ENCODE assay signal across 1 cellular context in genomic region chr10:97292097-97292861, GRCh38.
TF ChIP-seq lines count a peak whose summit lies in the region.

ARHGAP19 (minus strand) TSS chr10:97292637; CDS start chr10:97292627, 10 bp downstream.

TF ChIP-seq in HepG2, 621 proteins besides CTCF, POLR2A, EP300 and RAD21 (continued from another document and continues in another):
- no peak for TF ChIP-seq ZBTB33 (CRISPR knock-in tag; IDR thresholded peaks at IDR 0.05)
- TF ChIP-seq PCBP1 (IDR thresholded peaks at IDR 0.05; ENCODE audit: borderline replicate concordance, low read depth, low read length), result no peak
- TF ChIP-seq ZNF225 (CRISPR knock-in tag; IDR thresholded peaks at IDR 0.05), result peak; percentile 72; the same call in 1 of the 2 replicates
- peak in 1 of 2 experiments; percentile 86; a peak in 2 of 4 replicates for TF ChIP-seq KLF16 (CRISPR knock-in tag; IDR thresholded peaks at IDR 0.05)
- no peak; the same call in 1 of the 2 replicates for TF ChIP-seq SIX4 (CRISPR knock-in tag; IDR thresholded peaks at IDR 0.05)
- TF ChIP-seq RORA (CRISPR knock-in tag; IDR thresholded peaks at IDR 0.05), result no peak
- TF ChIP-seq ZNF441 (CRISPR knock-in tag; IDR thresholded peaks at IDR 0.05; ENCODE audit: borderline replicate concordance), result peak; percentile 62; the same call in 1 of the 2 replicates
- no peak for TF ChIP-seq NBN (conservative IDR thresholded peaks at IDR 0.05)
- TF ChIP-seq MTA1 (CRISPR knock-in tag; IDR thresholded peaks at IDR 0.05; ENCODE audit: borderline replicate concordance), result peak; percentile 80; the same call in 1 of the 2 replicates
- TF ChIP-seq HOMEZ (CRISPR knock-in tag; IDR thresholded peaks at IDR 0.05; ENCODE audit: low read depth), result peak; percentile 9; the same call in 1 of the 2 replicates
- TF ChIP-seq ZNF367 (CRISPR knock-in tag; IDR thresholded peaks at IDR 0.05; ENCODE audit: borderline replicate concordance), result no peak
- no peak for TF ChIP-seq CENPT (CRISPR knock-in tag; IDR thresholded peaks at IDR 0.05; ENCODE audit: low read depth)
- TF ChIP-seq, protein P1, sequence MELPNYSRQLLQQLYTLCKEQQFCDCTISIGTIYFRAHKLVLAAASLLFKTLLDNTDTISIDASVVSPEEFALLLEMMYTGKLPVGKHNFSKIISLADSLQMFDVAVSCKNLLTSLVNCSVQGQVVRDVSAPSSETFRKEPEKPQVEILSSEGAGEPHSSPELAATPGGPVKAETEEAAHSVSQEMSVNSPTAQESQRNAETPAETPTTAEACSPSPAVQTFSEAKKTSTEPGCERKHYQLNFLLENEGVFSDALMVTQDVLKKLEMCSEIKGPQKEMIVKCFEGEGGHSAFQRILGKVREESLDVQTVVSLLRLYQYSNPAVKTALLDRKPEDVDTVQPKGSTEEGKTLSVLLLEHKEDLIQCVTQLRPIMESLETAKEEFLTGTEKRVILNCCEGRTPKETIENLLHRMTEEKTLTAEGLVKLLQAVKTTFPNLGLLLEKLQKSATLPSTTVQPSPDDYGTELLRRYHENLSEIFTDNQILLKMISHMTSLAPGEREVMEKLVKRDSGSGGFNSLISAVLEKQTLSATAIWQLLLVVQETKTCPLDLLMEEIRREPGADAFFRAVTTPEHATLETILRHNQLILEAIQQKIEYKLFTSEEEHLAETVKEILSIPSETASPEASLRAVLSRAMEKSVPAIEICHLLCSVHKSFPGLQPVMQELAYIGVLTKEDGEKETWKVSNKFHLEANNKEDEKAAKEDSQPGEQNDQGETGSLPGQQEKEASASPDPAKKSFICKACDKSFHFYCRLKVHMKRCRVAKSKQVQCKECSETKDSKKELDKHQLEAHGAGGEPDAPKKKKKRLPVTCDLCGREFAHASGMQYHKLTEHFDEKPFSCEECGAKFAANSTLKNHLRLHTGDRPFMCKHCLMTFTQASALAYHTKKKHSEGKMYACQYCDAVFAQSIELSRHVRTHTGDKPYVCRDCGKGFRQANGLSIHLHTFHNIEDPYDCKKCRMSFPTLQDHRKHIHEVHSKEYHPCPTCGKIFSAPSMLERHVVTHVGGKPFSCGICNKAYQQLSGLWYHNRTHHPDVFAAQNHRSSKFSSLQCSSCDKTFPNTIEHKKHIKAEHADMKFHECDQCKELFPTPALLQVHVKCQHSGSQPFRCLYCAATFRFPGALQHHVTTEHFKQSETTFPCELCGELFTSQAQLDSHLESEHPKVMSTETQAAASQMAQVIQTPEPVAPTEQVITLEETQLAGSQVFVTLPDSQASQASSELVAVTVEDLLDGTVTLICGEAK (IDR thresholded peaks at IDR 0.05), result no peak
- TF ChIP-seq, protein P1 (CRISPR knock-in tag; IDR thresholded peaks at IDR 0.05), result peak; percentile 80; the same call in 1 of the 2 replicates
- TF ChIP-seq, protein P2, sequence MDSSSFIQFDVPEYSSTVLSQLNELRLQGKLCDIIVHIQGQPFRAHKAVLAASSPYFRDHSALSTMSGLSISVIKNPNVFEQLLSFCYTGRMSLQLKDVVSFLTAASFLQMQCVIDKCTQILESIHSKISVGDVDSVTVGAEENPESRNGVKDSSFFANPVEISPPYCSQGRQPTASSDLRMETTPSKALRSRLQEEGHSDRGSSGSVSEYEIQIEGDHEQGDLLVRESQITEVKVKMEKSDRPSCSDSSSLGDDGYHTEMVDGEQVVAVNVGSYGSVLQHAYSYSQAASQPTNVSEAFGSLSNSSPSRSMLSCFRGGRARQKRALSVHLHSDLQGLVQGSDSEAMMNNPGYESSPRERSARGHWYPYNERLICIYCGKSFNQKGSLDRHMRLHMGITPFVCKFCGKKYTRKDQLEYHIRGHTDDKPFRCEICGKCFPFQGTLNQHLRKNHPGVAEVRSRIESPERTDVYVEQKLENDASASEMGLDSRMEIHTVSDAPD (CRISPR knock-in tag; IDR thresholded peaks at IDR 0.05), result peak; percentile 88
- TF ChIP-seq ELF4 (CRISPR knock-in tag; IDR thresholded peaks at IDR 0.05; ENCODE audit: borderline replicate concordance), result no peak
- TF ChIP-seq ZNF678 (CRISPR knock-in tag; IDR thresholded peaks at IDR 0.05), result no peak
- TF ChIP-seq PTBP1 (IDR thresholded peaks at IDR 0.05; ENCODE audit: low read depth, low read length, poor library complexity, severe bottlenecking), result peak; percentile 72
- TF ChIP-seq ZNF530 (CRISPR knock-in tag; IDR thresholded peaks at IDR 0.05; ENCODE audit: low read depth), result no peak
- no peak for TF ChIP-seq SNRNP70 (IDR thresholded peaks at IDR 0.05; ENCODE audit: low read depth, low read length)
- peak; percentile 54; the same call in 1 of the 2 replicates for TF ChIP-seq ZNF891 (CRISPR knock-in tag; IDR thresholded peaks at IDR 0.05)
- TF ChIP-seq, protein P3, sequence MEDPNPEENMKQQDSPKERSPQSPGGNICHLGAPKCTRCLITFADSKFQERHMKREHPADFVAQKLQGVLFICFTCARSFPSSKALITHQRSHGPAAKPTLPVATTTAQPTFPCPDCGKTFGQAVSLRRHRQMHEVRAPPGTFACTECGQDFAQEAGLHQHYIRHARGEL (CRISPR knock-in tag; IDR thresholded peaks at IDR 0.05), result no peak
- TF ChIP-seq, protein P4, sequence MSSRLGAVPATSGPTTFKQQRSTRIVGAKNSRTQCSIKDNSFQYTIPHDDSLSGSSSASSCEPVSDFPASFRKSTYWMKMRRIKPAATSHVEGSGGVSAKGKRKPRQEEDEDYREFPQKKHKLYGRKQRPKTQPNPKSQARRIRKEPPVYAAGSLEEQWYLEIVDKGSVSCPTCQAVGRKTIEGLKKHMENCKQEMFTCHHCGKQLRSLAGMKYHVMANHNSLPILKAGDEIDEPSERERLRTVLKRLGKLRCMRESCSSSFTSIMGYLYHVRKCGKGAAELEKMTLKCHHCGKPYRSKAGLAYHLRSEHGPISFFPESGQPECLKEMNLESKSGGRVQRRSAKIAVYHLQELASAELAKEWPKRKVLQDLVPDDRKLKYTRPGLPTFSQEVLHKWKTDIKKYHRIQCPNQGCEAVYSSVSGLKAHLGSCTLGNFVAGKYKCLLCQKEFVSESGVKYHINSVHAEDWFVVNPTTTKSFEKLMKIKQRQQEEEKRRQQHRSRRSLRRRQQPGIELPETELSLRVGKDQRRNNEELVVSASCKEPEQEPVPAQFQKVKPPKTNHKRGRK (CRISPR knock-in tag; IDR thresholded peaks at IDR 0.05), result no peak
- TF ChIP-seq ZBTB8A (CRISPR knock-in tag; IDR thresholded peaks at IDR 0.05; ENCODE audit: borderline replicate concordance, low read depth), result no peak
- no peak for TF ChIP-seq RAD51 (IDR thresholded peaks at IDR 0.05; ENCODE audit: borderline replicate concordance)
- TF ChIP-seq WIZ (CRISPR knock-in tag; IDR thresholded peaks at IDR 0.05), result no peak
- peak; percentile 31; the same call in 1 of the 2 replicates for TF ChIP-seq ZNF614 (CRISPR knock-in tag; IDR thresholded peaks at IDR 0.05; ENCODE audit: borderline replicate concordance)
- TF ChIP-seq RBFOX2 (IDR thresholded peaks at IDR 0.05; ENCODE audit: low read depth, low read length), result peak; percentile 90
- TF ChIP-seq ZNF710 (CRISPR knock-in tag; IDR thresholded peaks at IDR 0.05; ENCODE audit: borderline replicate concordance), result no peak
- TF ChIP-seq XRCC5 (optimal IDR thresholded peaks at IDR 0.05; ENCODE audit: low read length), result peak; percentile 82
- TF ChIP-seq ZNF510 (CRISPR knock-in tag; IDR thresholded peaks at IDR 0.05; ENCODE audit: low read depth), result no peak
- no peak; the same call in none of the 2 replicates for TF ChIP-seq ZBTB7A (CRISPR knock-in tag; IDR thresholded peaks at IDR 0.05)
- peak; percentile 64 for TF ChIP-seq MED8 (CRISPR knock-in tag; IDR thresholded peaks at IDR 0.05; ENCODE audit: insufficient replicate concordance)
- TF ChIP-seq RFX5 (IDR thresholded peaks at IDR 0.05; ENCODE audit: low read depth, low read length), result peak; percentile 71
- 0 out of 2 replicates have a peak, but pooled peaks have one; percentile 81 for TF ChIP-seq ZSCAN12 (CRISPR knock-in tag; IDR thresholded peaks at IDR 0.05)
- peak; percentile 74 for TF ChIP-seq RFX1 (IDR thresholded peaks at IDR 0.05)
- no peak for TF ChIP-seq ZNF670 (CRISPR knock-in tag; IDR thresholded peaks at IDR 0.05; ENCODE audit: borderline replicate concordance)
- TF ChIP-seq CHCHD3 (CRISPR knock-in tag; IDR thresholded peaks at IDR 0.05), result 0 out of 2 replicates have a peak, but pooled peaks have one; percentile 45
- TF ChIP-seq TCF7 (IDR thresholded peaks at IDR 0.05; ENCODE audit: low read depth), result no peak
- TF ChIP-seq ARID2 (CRISPR knock-in tag; IDR thresholded peaks at IDR 0.05; ENCODE audit: borderline replicate concordance), result peak; percentile 63; the same call in 1 of the 2 replicates
- peak; percentile 67; the same call in 1 of the 2 replicates for TF ChIP-seq NRL (CRISPR knock-in tag; IDR thresholded peaks at IDR 0.05; ENCODE audit: borderline replicate concordance)
- no peak for TF ChIP-seq JUN (CRISPR knock-in tag; IDR thresholded peaks at IDR 0.05)
- no peak for TF ChIP-seq ZNF160 (CRISPR knock-in tag; IDR thresholded peaks at IDR 0.05)
- TF ChIP-seq ZBTB14 (CRISPR knock-in tag; IDR thresholded peaks at IDR 0.05), result no peak
- 0 out of 2 replicates have a peak, but pooled peaks have one; percentile 29 for TF ChIP-seq PPARG (CRISPR knock-in tag; conservative IDR thresholded peaks at IDR 0.05)
- no peak for TF ChIP-seq ZFYVE20 (CRISPR knock-in tag; IDR thresholded peaks at IDR 0.05; ENCODE audit: borderline replicate concordance, low read depth)
- TF ChIP-seq TBX2 (CRISPR knock-in tag; IDR thresholded peaks at IDR 0.05; ENCODE audit: borderline replicate concordance), result peak; percentile 84
- TF ChIP-seq HMG20A (CRISPR knock-in tag; IDR thresholded peaks at IDR 0.05; ENCODE audit: borderline replicate concordance), result no peak; the same call in 1 of the 2 replicates
